In the genomic region with DNA sequence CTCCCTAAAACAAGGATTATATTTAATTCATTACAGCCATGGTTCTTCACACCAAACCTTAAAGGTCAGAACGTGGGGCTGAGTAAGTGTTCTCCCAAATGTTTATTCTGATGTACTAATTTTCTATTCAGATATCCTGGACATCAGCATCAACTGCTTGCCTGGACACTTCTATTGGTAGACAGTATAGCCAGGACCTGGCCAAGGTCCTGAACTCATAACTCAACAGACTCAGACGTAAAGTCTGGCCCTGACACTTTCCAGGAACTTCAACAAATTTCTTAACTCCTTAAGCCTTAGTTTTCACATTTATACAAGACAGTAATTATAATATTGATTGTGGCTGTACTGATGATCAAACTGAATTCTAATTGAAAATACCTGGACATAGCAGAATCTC, we compare ENCODE assay signal across 17 cellular contexts.
"Had no signal": no experiment of that assay in that cellular context is flagged by ENCODE, and none has a peak within 500 bp of the region (broad histone marks: within the 10 kb centered on the region; RNA-seq: fewer than 3 reads in every experiment).

No MANE protein-coding gene starts in this region.

- H3K4me3 ChIP-seq: left lung, psoas muscle, spleen, transverse colon had no signal

- H3K27me3 ChIP-seq: left lung, spleen, transverse colon had no signal

- DNase-seq: activated CD4-positive, alpha-beta memory T cell treated with anti-CD3 and anti-CD28 coated beads, Interleukin-2, amount 10 ng/mL, durations not matched to agents 7 days and 5 days; activated gamma-delta T cell treated with Interleukin-2 at 50 U/mL for 16 hours; activated naive CD8-positive, alpha-beta T cell treated with anti-CD3 and anti-CD28 coated beads for 36 hours; activated T-cell treated with anti-CD3 and anti-CD28 coated beads, Interleukin-2, amount 50 U/mL, for 72 hours; cerebellar nuclear complex; dermis blood vessel endothelial cell; erythroblast; immature natural killer cell; left lung; mesenchymal stem cell; psoas muscle; spleen; stimulated activated CD4-positive, alpha-beta T cell treated with anti-CD3 and anti-CD28 coated beads, Interleukin-1b, Interleukin-23, amount 100 ng/mL, for 48 hours; stimulated activated naive B cell treated with anti-CD40 and anti-IgM and Interleukin-4, amounts not matched to agents 10 μg/mL and 1 μg/mL and 100 μg/mL, for 72 hours; transverse colon had no signal

- ATAC-seq: activated T-cell treated with anti-CD3 and anti-CD28 coated beads, Interleukin-2, amount 50 U/mL, for 72 hours; left lung; natural killer cell treated with Interleukin-12 subunit alpha and Interleukin-12 subunit beta and Interleukin-15 and Interleukin-18, amount 100 ng/mL, for 72 hours; psoas muscle; sciatic nerve; stimulated activated naive B cell treated with anti-CD40 and anti-IgM and Interleukin-4, amounts not matched to agents 10 μg/mL and 1 μg/mL and 100 μg/mL, for 72 hours had no signal

- H3K36me3 ChIP-seq: left lung, spleen, transverse colon had no signal

- H3K27ac ChIP-seq: left lung, psoas muscle, spleen, transverse colon had no signal

- H3K4me1 ChIP-seq: left lung, psoas muscle, spleen, transverse colon had no signal

- H3K9me3 ChIP-seq: left lung, psoas muscle, spleen, transverse colon had no signal
